ENCODE assay signal across 19 cellular contexts in genomic region chr12:92621833-92622232, GRCh38.
"Had no signal": no experiment of that assay in that cellular context is flagged by ENCODE, and none has a peak within 500 bp of the region (broad histone marks: within the 10 kb centered on the region; RNA-seq: fewer than 3 reads in every experiment).

No MANE protein-coding gene starts in this region.

- H3K27ac Mint-ChIP-seq: activated CD8-positive, alpha-beta memory T cell treated with anti-CD3 and anti-CD28 coated beads, Interleukin-2, amount 10 ng/mL, durations not matched to agents 7 days and 5 days; activated naive CD8-positive, alpha-beta T cell treated with anti-CD3 and anti-CD28 coated beads, Interleukin-2, amount 10 ng/mL, durations not matched to agents 7 days and 5 days; naive thymus-derived CD4-positive, alpha-beta T cell; stimulated activated naive CD8-positive, alpha-beta T cell treated with anti-CD3 and anti-CD28 coated beads, Interleukin-15, amount 100 ng/mL, for 72 hours; T-helper 17 cell had no signal

- H3K36me3 ChIP-seq: breast epithelium, neutrophil, sigmoid colon had no signal

- H3K27me3 ChIP-seq: breast epithelium, dorsolateral prefrontal cortex, neutrophil, sigmoid colon, testis had no signal

- H3K9me3 ChIP-seq: breast epithelium, neutrophil, psoas muscle, sigmoid colon, testis had no signal

- H3K27me3 Mint-ChIP-seq: activated CD8-positive, alpha-beta memory T cell treated with anti-CD3 and anti-CD28 coated beads, Interleukin-2, amount 10 ng/mL, durations not matched to agents 7 days and 5 days; activated naive CD8-positive, alpha-beta T cell treated with anti-CD3 and anti-CD28 coated beads, Interleukin-2, amount 10 ng/mL, durations not matched to agents 7 days and 5 days; stimulated activated naive CD8-positive, alpha-beta T cell treated with anti-CD3 and anti-CD28 coated beads, Interleukin-15, amount 100 ng/mL, for 72 hours; T-helper 17 cell had no signal

- H3K27ac ChIP-seq: breast epithelium, dorsolateral prefrontal cortex, neutrophil, psoas muscle, sigmoid colon, testis had no signal

- H3K4me3 Mint-ChIP-seq: activated CD8-positive, alpha-beta memory T cell treated with anti-CD3 and anti-CD28 coated beads, Interleukin-2, amount 10 ng/mL, durations not matched to agents 7 days and 5 days; activated naive CD8-positive, alpha-beta T cell treated with anti-CD3 and anti-CD28 coated beads, Interleukin-2, amount 10 ng/mL, durations not matched to agents 7 days and 5 days; naive thymus-derived CD4-positive, alpha-beta T cell; stimulated activated naive CD8-positive, alpha-beta T cell treated with anti-CD3 and anti-CD28 coated beads, Interleukin-15, amount 100 ng/mL, for 72 hours; T-helper 17 cell had no signal

- H3K4me3 ChIP-seq: breast epithelium, dorsolateral prefrontal cortex, psoas muscle, sigmoid colon, testis had no signal

- H3K36me3 Mint-ChIP-seq: activated CD8-positive, alpha-beta memory T cell treated with anti-CD3 and anti-CD28 coated beads, Interleukin-2, amount 10 ng/mL, durations not matched to agents 7 days and 5 days had no signal

- H3K4me1 ChIP-seq: breast epithelium, psoas muscle, sigmoid colon, testis had no signal

- DNase-seq: activated CD4-positive, alpha-beta T cell treated with anti-CD3 and anti-CD28 coated beads, Interleukin-2, amount 50 U/mL, for 48 hours; activated CD8-positive, alpha-beta memory T cell treated with anti-CD3 and anti-CD28 coated beads, Interleukin-2, amount 10 ng/mL, durations not matched to agents 7 days and 5 days; activated gamma-delta T cell; activated naive CD8-positive, alpha-beta T cell treated with anti-CD3 and anti-CD28 coated beads, Interleukin-2, amount 10 ng/mL, durations not matched to agents 7 days and 5 days; activated T-cell treated with anti-CD3 and anti-CD28 coated beads, Interleukin-2, amount 50 U/mL, for 48 hours; aorta; dorsolateral prefrontal cortex; hippocampal formation; kidney glomerular epithelial cell; midbrain; naive thymus-derived CD4-positive, alpha-beta T cell; psoas muscle; sigmoid colon; stimulated activated CD4-positive, alpha-beta T cell treated with anti-CD3 and anti-CD28 coated beads, Interleukin-2, amount 100 ng/mL, for 48 hours; stimulated activated naive CD8-positive, alpha-beta T cell treated with anti-CD3 and anti-CD28 coated beads, Interleukin-15, amount 100 ng/mL, for 72 hours; T-helper 17 cell; testis had no signal

- H3K4me1 Mint-ChIP-seq: activated CD8-positive, alpha-beta memory T cell treated with anti-CD3 and anti-CD28 coated beads, Interleukin-2, amount 10 ng/mL, durations not matched to agents 7 days and 5 days; activated naive CD8-positive, alpha-beta T cell treated with anti-CD3 and anti-CD28 coated beads, Interleukin-2, amount 10 ng/mL, durations not matched to agents 7 days and 5 days; stimulated activated naive CD8-positive, alpha-beta T cell treated with anti-CD3 and anti-CD28 coated beads, Interleukin-15, amount 100 ng/mL, for 72 hours; T-helper 17 cell had no signal
